ENCODE assay signal across 1 cellular context in genomic region chr4:26372525-26373172, GRCh38.
TF ChIP-seq lines count a peak whose summit lies in the region.

No MANE protein-coding gene starts in this region.

TF ChIP-seq in HepG2, 621 proteins besides CTCF, POLR2A, EP300 and RAD21 (continued from another document and continues in another):
- TF ChIP-seq RERE (CRISPR knock-in tag; IDR thresholded peaks at IDR 0.05; ENCODE audit: low read depth) (peak; percentile 72; the same call in 1 of the 2 replicates), NFYC (CRISPR knock-in tag; IDR thresholded peaks at IDR 0.05) (no peak), STAT6 (CRISPR knock-in tag; IDR thresholded peaks at IDR 0.05; ENCODE audit: borderline replicate concordance) (no peak), DMTF1 (CRISPR knock-in tag; IDR thresholded peaks at IDR 0.05) (no peak), JARID2 (CRISPR knock-in tag; IDR thresholded peaks at IDR 0.05; ENCODE audit: insufficient replicate concordance) (no peak), EHMT2 (IDR thresholded peaks at IDR 0.05; ENCODE audit: borderline replicate concordance, low read depth, low read length) (no peak), ZBTB7A (CRISPR knock-in tag; IDR thresholded peaks at IDR 0.05) (no peak), POGK (CRISPR knock-in tag; conservative IDR thresholded peaks at IDR 0.05) (no peak), ZNF564 (CRISPR knock-in tag; IDR thresholded peaks at IDR 0.05) (no peak), NFIC (IDR thresholded peaks at IDR 0.05; ENCODE audit: low read length) (no peak), ZNF256 (CRISPR knock-in tag; conservative IDR thresholded peaks at IDR 0.05) (no peak), SYNCRIP (IDR thresholded peaks at IDR 0.05; ENCODE audit: insufficient read depth, low read depth, low read length) (no peak), U2AF1 (optimal IDR thresholded peaks at IDR 0.05; ENCODE audit: low read depth, low read length) (no peak), REL (CRISPR knock-in tag; conservative IDR thresholded peaks at IDR 0.05) (no peak), ZNF543 (CRISPR knock-in tag; IDR thresholded peaks at IDR 0.05) (no peak), NFKB2 (CRISPR knock-in tag; IDR thresholded peaks at IDR 0.05; ENCODE audit: borderline replicate concordance) (no peak), ZNF281 (CRISPR knock-in tag; IDR thresholded peaks at IDR 0.05; ENCODE audit: borderline replicate concordance) (no peak), BHLHE40 (IDR thresholded peaks at IDR 0.05; ENCODE audit: low read length) (no peak), KDM5A (IDR thresholded peaks at IDR 0.05; ENCODE audit: borderline replicate concordance, low read length) (no peak), MAFF (IDR thresholded peaks at IDR 0.05; ENCODE audit: low read depth, low read length) (no peak), ZNF512 (CRISPR knock-in tag; IDR thresholded peaks at IDR 0.05) (no peak), REPIN1 (CRISPR knock-in tag; IDR thresholded peaks at IDR 0.05; ENCODE audit: borderline replicate concordance, low read depth) (peak; percentile 86), RFX1 (IDR thresholded peaks at IDR 0.05) (no peak), ZNF660 (CRISPR knock-in tag; IDR thresholded peaks at IDR 0.05; ENCODE audit: borderline replicate concordance, low read depth) (no peak), NCOA1 (CRISPR knock-in tag; IDR thresholded peaks at IDR 0.05) (no peak), ZNF7 (CRISPR knock-in tag; IDR thresholded peaks at IDR 0.05) (no peak), HOMEZ (CRISPR knock-in tag; IDR thresholded peaks at IDR 0.05; ENCODE audit: low read depth) (0 out of 2 replicates have a peak, but pooled peaks have one; percentile 35), POLR2AphosphoS2 (IDR thresholded peaks at IDR 0.05; ENCODE audit: low read depth, low read length) (no peak), ZNF451 (CRISPR knock-in tag; IDR thresholded peaks at IDR 0.05) (no peak), STAG1 (CRISPR knock-in tag; IDR thresholded peaks at IDR 0.05) (no peak), PHF8 (CRISPR knock-in tag; IDR thresholded peaks at IDR 0.05) (no peak), NFRKB (IDR thresholded peaks at IDR 0.05) (no peak), TEAD3 (CRISPR knock-in tag; optimal IDR thresholded peaks at IDR 0.05; ENCODE audit: borderline replicate concordance) (no peak), ZBTB33 (CRISPR knock-in tag; IDR thresholded peaks at IDR 0.05) (no peak), ZNF550 (CRISPR knock-in tag; IDR thresholded peaks at IDR 0.05; ENCODE audit: borderline replicate concordance) (no peak), ZNF839 (CRISPR knock-in tag; IDR thresholded peaks at IDR 0.05; ENCODE audit: borderline replicate concordance) (no peak)
